ENCODE assay signal across 13 cellular contexts in the genomic region with DNA sequence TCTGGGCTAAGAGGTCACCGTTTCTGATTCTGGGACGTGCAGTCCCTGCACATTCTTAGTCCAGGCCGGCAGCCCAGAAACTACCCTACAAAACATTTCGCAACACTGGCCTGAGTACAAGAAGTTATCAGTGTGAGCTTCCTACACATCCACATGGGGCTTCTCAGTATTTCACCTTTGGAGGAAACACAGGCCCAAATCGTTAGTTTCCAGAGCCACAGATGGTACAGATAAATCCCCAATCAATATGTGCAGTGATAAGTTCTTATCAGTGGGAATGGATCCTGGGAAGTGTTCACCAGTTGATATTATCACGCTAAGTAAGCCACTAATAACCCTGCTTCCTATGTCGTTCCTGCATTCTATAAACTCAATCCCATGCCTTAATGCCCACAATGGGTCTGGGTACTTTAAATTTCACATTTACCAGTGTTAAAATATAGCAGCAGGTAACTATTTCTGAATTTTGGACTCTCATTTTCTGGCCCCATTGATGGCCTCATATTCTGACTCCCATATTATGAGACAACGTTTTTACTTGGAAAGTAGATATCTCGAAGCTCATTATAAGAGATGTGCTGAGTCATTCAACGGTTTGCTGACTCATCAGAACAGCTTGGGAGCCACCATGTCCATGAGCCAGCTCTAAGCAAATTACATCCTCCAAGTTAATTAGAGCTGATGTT.
DNase-seq lines count a peak whose midpoint lies in the region; ATAC-seq and TF ChIP-seq lines count a peak whose summit lies in the region.
"Had no signal": no experiment of that assay in that cellular context is flagged by ENCODE, and none has a peak within 500 bp of the region (broad histone marks: within the 10 kb centered on the region; RNA-seq: fewer than 3 reads in every experiment).

No MANE protein-coding gene starts in this region.

- no peak overlapping the region for H3K4me3 Mint-ChIP-seq in neural progenitor cell

- H3K4me1 Mint-ChIP-seq in neural progenitor cell: no peaks in the 10 kb centered on the region

- 41% methylated on average over 10 of the region's 10 CpGs for WGBS in liver

- DNase-seq in AG10803 (ENCODE audit: low read depth) (peak; percentile 16), NCI-H226 (peak; percentile 46), epithelial cell of esophagus (ENCODE audit: low read depth) (peak; percentile 13), neural progenitor cell (ENCODE audit: low spot score) (no peak), SIG-M5 (lab: John Stamatoyannopoulos, UW) (no peak), GOT3 (lab: John Stamatoyannopoulos, UW) (no peak)
- DNase-seq: dermis blood vessel endothelial cell, NCI-H774, nucleus accumbens had no signal

- peak; percentile 70 to 73 for TF ChIP-seq RAD21 in liver (IDR thresholded peaks at IDR 0.05)

- H3F3A ChIP-seq in neural progenitor cell (ENCODE audit: low read depth): no peaks in the 10 kb centered on the region

- no peak overlapping the region for H2AFZ ChIP-seq in neural progenitor cell (replicated peaks)

- H3K4me1 ChIP-seq in liver (ENCODE audit: control insufficient read depth in 4 of 4, insufficient read depth in 4 of 4, low read length in 3 of 4) (peaks cover 0 to 10% (median 5%) of the 10 kb centered on the region in 4 donors), neural progenitor cell (no peaks in the 10 kb centered on the region)

- H3K79me2 ChIP-seq in neural progenitor cell (ENCODE audit: low read depth): no peaks in the 10 kb centered on the region

- ATAC-seq in HG02840 (IDR thresholded peaks at IDR 0.05; ENCODE audit: low FRiP score, unreplicated experiment): no peak
- ATAC-seq: activated CD4-positive, CD25-positive, alpha-beta regulatory T cell treated with anti-CD3 and anti-CD28 coated beads, Interleukin-2, amount 50 U/mL, for 24 hours; HCT116 had no signal

- H3K27me3 Mint-ChIP-seq in neural progenitor cell (ENCODE audit: insufficient read depth, low read depth): peaks cover 4% of the 10 kb centered on the region

- no peak overlapping the region for H3K9ac ChIP-seq in liver (ENCODE audit: low read depth in 1 of 2, low read length in 2 of 2)
- no peak overlapping the region for H3K9ac ChIP-seq in neural progenitor cell

- H3K36me3 ChIP-seq in liver (ENCODE audit: control insufficient read depth in 4 of 4, insufficient read depth in 3 of 4, low read depth in 1 of 4, low read length in 3 of 4) (no peaks in the 10 kb centered on the region), neural progenitor cell (no peaks in the 10 kb centered on the region)

- no peak overlapping the region for H3K27ac Mint-ChIP-seq in neural progenitor cell

- no peaks in the 10 kb centered on the region for H4K20me1 ChIP-seq in neural progenitor cell (ENCODE audit: low read depth)

- peak overlapping the region; percentile 15 to 25 for H3K27ac ChIP-seq in liver (ENCODE audit: low read depth in 1 of 2, low read length in 2 of 2)
- H3K27ac ChIP-seq in neural progenitor cell: no peak overlapping the region

- H3K27me3 ChIP-seq in liver (ENCODE audit: control insufficient read depth in 4 of 4, insufficient read depth in 4 of 4, low read length in 3 of 4) (no peaks in the 10 kb centered on the region), neural progenitor cell (no peaks in the 10 kb centered on the region)

- H3K36me3 Mint-ChIP-seq in neural progenitor cell: no peaks in the 10 kb centered on the region

- TF ChIP-seq CTCF in AG10803 (conservative IDR thresholded peaks at IDR 0.05; ENCODE audit: low read length) (no peak), epithelial cell of esophagus (IDR thresholded peaks at IDR 0.05; ENCODE audit: insufficient read depth, low read depth, low read length, missing control alignments) (no peak), liver (IDR thresholded peaks at IDR 0.05; ENCODE audit: low read depth, low read length, missing input control) (peak; percentile 5), neural progenitor cell (IDR thresholded peaks at IDR 0.05) (no peak)

- no peak overlapping the region for H3K4me3 ChIP-seq in AG10803 (ENCODE audit: low read length)
- H3K4me3 ChIP-seq in epithelial cell of esophagus (ENCODE audit: low read length): no peak overlapping the region
- no peak overlapping the region for H3K4me3 ChIP-seq in liver (ENCODE audit: low read depth in 1 of 3, low read length in 3 of 3)
- H3K4me3 ChIP-seq in neural progenitor cell: no peak overlapping the region

- H3K9me3 ChIP-seq in liver (ENCODE audit: control insufficient read depth in 4 of 4, low read length in 3 of 4): no peaks in the 10 kb centered on the region
- no peaks in the 10 kb centered on the region for H3K9me3 ChIP-seq in neural progenitor cell (ENCODE audit: low read depth)

- H3K9me3 Mint-ChIP-seq in neural progenitor cell: no peaks in the 10 kb centered on the region

- no peak overlapping the region for H3K4me2 ChIP-seq in neural progenitor cell

TF ChIP-seq in liver, 16 proteins besides CTCF, POLR2A, EP300 and RAD21:
- TF ChIP-seq JUND (IDR thresholded peaks at IDR 0.05): peak in 1 of 2 donors; percentile 84
- TF ChIP-seq, protein P1, sequence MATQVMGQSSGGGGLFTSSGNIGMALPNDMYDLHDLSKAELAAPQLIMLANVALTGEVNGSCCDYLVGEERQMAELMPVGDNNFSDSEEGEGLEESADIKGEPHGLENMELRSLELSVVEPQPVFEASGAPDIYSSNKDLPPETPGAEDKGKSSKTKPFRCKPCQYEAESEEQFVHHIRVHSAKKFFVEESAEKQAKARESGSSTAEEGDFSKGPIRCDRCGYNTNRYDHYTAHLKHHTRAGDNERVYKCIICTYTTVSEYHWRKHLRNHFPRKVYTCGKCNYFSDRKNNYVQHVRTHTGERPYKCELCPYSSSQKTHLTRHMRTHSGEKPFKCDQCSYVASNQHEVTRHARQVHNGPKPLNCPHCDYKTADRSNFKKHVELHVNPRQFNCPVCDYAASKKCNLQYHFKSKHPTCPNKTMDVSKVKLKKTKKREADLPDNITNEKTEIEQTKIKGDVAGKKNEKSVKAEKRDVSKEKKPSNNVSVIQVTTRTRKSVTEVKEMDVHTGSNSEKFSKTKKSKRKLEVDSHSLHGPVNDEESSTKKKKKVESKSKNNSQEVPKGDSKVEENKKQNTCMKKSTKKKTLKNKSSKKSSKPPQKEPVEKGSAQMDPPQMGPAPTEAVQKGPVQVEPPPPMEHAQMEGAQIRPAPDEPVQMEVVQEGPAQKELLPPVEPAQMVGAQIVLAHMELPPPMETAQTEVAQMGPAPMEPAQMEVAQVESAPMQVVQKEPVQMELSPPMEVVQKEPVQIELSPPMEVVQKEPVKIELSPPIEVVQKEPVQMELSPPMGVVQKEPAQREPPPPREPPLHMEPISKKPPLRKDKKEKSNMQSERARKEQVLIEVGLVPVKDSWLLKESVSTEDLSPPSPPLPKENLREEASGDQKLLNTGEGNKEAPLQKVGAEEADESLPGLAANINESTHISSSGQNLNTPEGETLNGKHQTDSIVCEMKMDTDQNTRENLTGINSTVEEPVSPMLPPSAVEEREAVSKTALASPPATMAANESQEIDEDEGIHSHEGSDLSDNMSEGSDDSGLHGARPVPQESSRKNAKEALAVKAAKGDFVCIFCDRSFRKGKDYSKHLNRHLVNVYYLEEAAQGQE (IDR thresholded peaks at IDR 0.05): peak; percentile 57
- TF ChIP-seq YY1 (IDR thresholded peaks at IDR 0.05): peak; percentile 46
- peak; percentile 74 to 91 for TF ChIP-seq RXRA (IDR thresholded peaks at IDR 0.05)
- peak; percentile 86 for TF ChIP-seq NR2F2 (IDR thresholded peaks at IDR 0.05)
- peak; percentile 60 for TF ChIP-seq SP1 (IDR thresholded peaks at IDR 0.05)
- TF ChIP-seq, protein P2, sequence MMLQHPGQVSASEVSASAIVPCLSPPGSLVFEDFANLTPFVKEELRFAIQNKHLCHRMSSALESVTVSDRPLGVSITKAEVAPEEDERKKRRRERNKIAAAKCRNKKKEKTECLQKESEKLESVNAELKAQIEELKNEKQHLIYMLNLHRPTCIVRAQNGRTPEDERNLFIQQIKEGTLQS (IDR thresholded peaks at IDR 0.05): no peak
- TF ChIP-seq, protein P3, sequence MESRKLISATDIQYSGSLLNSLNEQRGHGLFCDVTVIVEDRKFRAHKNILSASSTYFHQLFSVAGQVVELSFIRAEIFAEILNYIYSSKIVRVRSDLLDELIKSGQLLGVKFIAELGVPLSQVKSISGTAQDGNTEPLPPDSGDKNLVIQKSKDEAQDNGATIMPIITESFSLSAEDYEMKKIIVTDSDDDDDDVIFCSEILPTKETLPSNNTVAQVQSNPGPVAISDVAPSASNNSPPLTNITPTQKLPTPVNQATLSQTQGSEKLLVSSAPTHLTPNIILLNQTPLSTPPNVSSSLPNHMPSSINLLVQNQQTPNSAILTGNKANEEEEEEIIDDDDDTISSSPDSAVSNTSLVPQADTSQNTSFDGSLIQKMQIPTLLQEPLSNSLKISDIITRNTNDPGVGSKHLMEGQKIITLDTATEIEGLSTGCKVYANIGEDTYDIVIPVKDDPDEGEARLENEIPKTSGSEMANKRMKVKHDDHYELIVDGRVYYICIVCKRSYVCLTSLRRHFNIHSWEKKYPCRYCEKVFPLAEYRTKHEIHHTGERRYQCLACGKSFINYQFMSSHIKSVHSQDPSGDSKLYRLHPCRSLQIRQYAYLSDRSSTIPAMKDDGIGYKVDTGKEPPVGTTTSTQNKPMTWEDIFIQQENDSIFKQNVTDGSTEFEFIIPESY (IDR thresholded peaks at IDR 0.05): peak; percentile 57
- TF ChIP-seq, protein P4, sequence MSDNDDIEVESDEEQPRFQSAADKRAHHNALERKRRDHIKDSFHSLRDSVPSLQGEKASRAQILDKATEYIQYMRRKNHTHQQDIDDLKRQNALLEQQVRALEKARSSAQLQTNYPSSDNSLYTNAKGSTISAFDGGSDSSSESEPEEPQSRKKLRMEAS (IDR thresholded peaks at IDR 0.05): peak; percentile 86
- TF ChIP-seq TAF1 (conservative IDR thresholded peaks at IDR 0.05): no peak
- peak; percentile 26 for TF ChIP-seq FOXA2 (IDR thresholded peaks at IDR 0.05)
- TF ChIP-seq EGR1 (IDR thresholded peaks at IDR 0.05; ENCODE audit: low read depth in 2 of 2): no peak
- TF ChIP-seq FOXA1 (IDR thresholded peaks at IDR 0.05): peak; percentile 46
- TF ChIP-seq HNF4G (IDR thresholded peaks at IDR 0.05): peak; percentile 21
- TF ChIP-seq HNF4A (conservative IDR thresholded peaks at IDR 0.05): peak; percentile 76 to 86
- peak in 1 of 2 donors; percentile 20 for TF ChIP-seq GABPA (IDR thresholded peaks at IDR 0.05 in 1 of 2, conservative IDR thresholded peaks at IDR 0.05 in 1 of 2)

Comparison
In these comparisons a context has a peak if more than half of its experiments do, and no peak if none do; other contexts are left out.
1. DNase-seq: peak in AG10803 (single experiment), NCI-H226 (single experiment) and epithelial cell of esophagus (single experiment); none in neural progenitor cell (single experiment), SIG-M5 (single experiment) and GOT3 (single experiment).